Comparison of ENCODE assay signal across 10 cellular contexts in genomic region chr11:65213322-65214211, GRCh38. TPM values are rescaled to one million over a fixed set of nuclear protein-coding genes. Genes with fewer than 3 reads are reported as not detected.
A peak's percentile ranks its signal among the peaks of the same experiment; 100 is the strongest.
DNase-seq lines count a peak whose midpoint lies in the region; ATAC-seq lines count a peak whose summit lies in the region.
"Had no signal": no experiment of that assay in that cellular context is flagged by ENCODE, and none has a peak within 500 bp of the region (broad histone marks: within the 10 kb centered on the region; RNA-seq: fewer than 3 reads in every experiment).

No MANE protein-coding gene starts in this region.

- H3K4me2 ChIP-seq in mesenchymal stem cell (ENCODE audit: low read length, poor library complexity, severe bottlenecking), result no peak overlapping the region

- peaks cover 7% of the 10 kb centered on the region for H3K36me3 ChIP-seq in CD8-positive, alpha-beta memory T cell (ENCODE audit: insufficient read depth, low read length)
- H3K36me3 ChIP-seq in HUES48 (ENCODE audit: control insufficient read depth, insufficient read depth, low read length) (peaks cover 40% of the 10 kb centered on the region), mesenchymal stem cell (ENCODE audit: control insufficient read depth in 1 of 2, insufficient read depth in 2 of 2, low read depth in 1 of 2, low read length in 2 of 2) (peaks cover 37 to 61% of the 10 kb centered on the region in 2 experiments)

- H3K4me1 Mint-ChIP-seq in CD8-positive, alpha-beta memory T cell, result peaks cover 20 to 33% (median 27%) of the 10 kb centered on the region in 3 donors
- H3K4me1 Mint-ChIP-seq in activated CD8-positive, alpha-beta T cell treated with anti-CD3 and anti-CD28 coated beads, Interleukin-2, amount 10 ng/mL, durations not matched to agents 7 days and 5 days (ENCODE audit: low read depth), result peaks cover 40% of the 10 kb centered on the region

- H3K18ac ChIP-seq in mesenchymal stem cell (ENCODE audit: low read depth in 1 of 2, low read length in 2 of 2), result peak overlapping the region in 1 of 2 experiments; percentile 1

- peaks cover 4% of the 10 kb centered on the region for H3K79me1 ChIP-seq in mesenchymal stem cell (replicated peaks; ENCODE audit: low read length, poor library complexity, severe bottlenecking)

- ATAC-seq in activated CD8-positive, alpha-beta T cell treated with anti-CD3 and anti-CD28 coated beads, Interleukin-2, amount 10 ng/mL, durations not matched to agents 7 days and 5 days, result peak; percentile 49
- ATAC-seq in HG02623 (IDR thresholded peaks at IDR 0.05; ENCODE audit: unreplicated experiment) (no peak), GM18909 (IDR thresholded peaks at IDR 0.05; ENCODE audit: poor library complexity, unreplicated experiment) (no peak)

- CTCF ChIA-PET in CD8-positive, alpha-beta memory T cell (lab: Charles Lee), result interaction anchor here (1.1 kb wide), 1 partner anchor 9 kb away, joined by 3 read pairs; no protein-coding TSS in a partner anchor
- CTCF ChIA-PET in activated CD8-positive, alpha-beta T cell treated with anti-CD3 and anti-CD28 coated beads, Interleukin-2, amount 10 ng/mL, durations not matched to agents 7 days and 5 days (lab: Charles Lee), result interaction anchor here (1.2 to 1.4 kb wide), 2 partner anchors 8 to 12 kb away, joined by 3 to 7 read pairs; no protein-coding TSS in a partner anchor

- peaks cover 14% of the 10 kb centered on the region for H3K4me1 ChIP-seq in CD8-positive, alpha-beta memory T cell (ENCODE audit: insufficient read depth, low read length)
- peaks cover 24% of the 10 kb centered on the region for H3K4me1 ChIP-seq in HUES48 (ENCODE audit: control insufficient read depth, insufficient read depth, low read length)
- peaks cover 16% of the 10 kb centered on the region for H3K4me1 ChIP-seq in mesenchymal stem cell (ENCODE audit: control insufficient read depth, insufficient read depth, low read depth, low read length)

- H2AFZ ChIP-seq in mesenchymal stem cell (ENCODE audit: low read depth, low read length), result no peak overlapping the region

- H3K14ac ChIP-seq in mesenchymal stem cell (ENCODE audit: low read length in 2 of 2), result peak overlapping the region in 1 of 2 experiments; percentile 88

- H4K91ac ChIP-seq in mesenchymal stem cell (ENCODE audit: low read length), result peak overlapping the region; percentile 70

- no peak overlapping the region for H2BK5ac ChIP-seq in mesenchymal stem cell (ENCODE audit: low read depth, low read length, poor library complexity, severe bottlenecking)

- H3K9me3 Mint-ChIP-seq in CD8-positive, alpha-beta memory T cell, result no peaks in the 10 kb centered on the region
- H3K9me3 Mint-ChIP-seq in activated CD8-positive, alpha-beta T cell treated with anti-CD3 and anti-CD28 coated beads, Interleukin-2, amount 10 ng/mL, durations not matched to agents 7 days and 5 days (ENCODE audit: insufficient read depth), result no peaks in the 10 kb centered on the region

- no peak overlapping the region for H3K4me3 ChIP-seq in CD8-positive, alpha-beta memory T cell (ENCODE audit: low read length)
- H3K4me3 ChIP-seq in HUES48 (ENCODE audit: low read depth, low read length) (peak overlapping the region; percentile 7; the same call in 1 of the 2 replicates), mesenchymal stem cell (ENCODE audit: insufficient read depth in 1 of 2, low read depth in 1 of 2, low read length in 2 of 2) (no peak overlapping the region)
- H3K4me3 ChIP-seq: SK-N-MC had no signal

- H3K27me3 Mint-ChIP-seq in CD8-positive, alpha-beta memory T cell, result no peaks in the 10 kb centered on the region
- H3K27me3 Mint-ChIP-seq in activated CD8-positive, alpha-beta T cell treated with anti-CD3 and anti-CD28 coated beads, Interleukin-2, amount 10 ng/mL, durations not matched to agents 7 days and 5 days (ENCODE audit: low read depth), result peaks cover 5% of the 10 kb centered on the region

- H3K9me3 ChIP-seq in CD8-positive, alpha-beta memory T cell (ENCODE audit: low read length), result no peaks in the 10 kb centered on the region
- H3K9me3 ChIP-seq in HUES48 (ENCODE audit: control insufficient read depth, insufficient read depth, low read length), result no peaks in the 10 kb centered on the region
- H3K9me3 ChIP-seq in mesenchymal stem cell (ENCODE audit: control insufficient read depth, low read length), result no peaks in the 10 kb centered on the region

- POLR2A ChIA-PET in CD8-positive, alpha-beta memory T cell (lab: Charles Lee), result no interaction called here
- POLR2A ChIA-PET in activated CD8-positive, alpha-beta T cell treated with anti-CD3 and anti-CD28 coated beads, Interleukin-2, amount 10 ng/mL, durations not matched to agents 7 days and 5 days (lab: Charles Lee), result interaction anchor here (0.6 to 2.1 kb wide), 3 partner anchors 49 to 292 kb away, joined by 3 to 10 read pairs (median 3); partner anchors contain the start of gene POLA2

- H3K27ac ChIP-seq in CD8-positive, alpha-beta memory T cell (ENCODE audit: low read depth, low read length), result no peak overlapping the region
- peak overlapping the region; percentile 77 for H3K27ac ChIP-seq in HUES48 (ENCODE audit: low read depth, low read length)
- no peak overlapping the region for H3K27ac ChIP-seq in mesenchymal stem cell (ENCODE audit: low read length, poor library complexity, severe bottlenecking)
- H3K27ac ChIP-seq: SK-N-MC had no signal

- H3K23ac ChIP-seq in mesenchymal stem cell (ENCODE audit: low read length in 2 of 2), result no peak overlapping the region

- H3K27me3 ChIP-seq in CD8-positive, alpha-beta memory T cell (ENCODE audit: insufficient read depth, low read length, poor library complexity, severe bottlenecking), result no peaks in the 10 kb centered on the region
- no peaks in the 10 kb centered on the region for H3K27me3 ChIP-seq in HUES48 (ENCODE audit: control insufficient read depth, insufficient read depth, low read length)
- no peaks in the 10 kb centered on the region for H3K27me3 ChIP-seq in mesenchymal stem cell (ENCODE audit: control insufficient read depth in 1 of 2, insufficient read depth in 1 of 2, low read length in 2 of 2)

- H4K8ac ChIP-seq in mesenchymal stem cell (ENCODE audit: low read length), result peak overlapping the region; percentile 56

- H3K9ac ChIP-seq in HUES48 (ENCODE audit: low read depth, low read length), result no peak overlapping the region
- H3K9ac ChIP-seq in mesenchymal stem cell (ENCODE audit: low read length), result no peak overlapping the region

- peaks cover 0 to 32% (median 0%) of the 10 kb centered on the region in 3 donors for H3K36me3 Mint-ChIP-seq in CD8-positive, alpha-beta memory T cell
- peaks cover 20% of the 10 kb centered on the region for H3K36me3 Mint-ChIP-seq in activated CD8-positive, alpha-beta T cell treated with anti-CD3 and anti-CD28 coated beads, Interleukin-2, amount 10 ng/mL, durations not matched to agents 7 days and 5 days (ENCODE audit: low read depth)

- WGBS in mesenchymal stem cell, result 74% methylated on average over 24 of the region's 26 CpGs

- peak overlapping the region in 1 of 2 experiments; percentile 15 for H2BK12ac ChIP-seq in mesenchymal stem cell (ENCODE audit: low read length in 2 of 2)

- H2BK15ac ChIP-seq in mesenchymal stem cell (ENCODE audit: low read depth, poor library complexity, severe bottlenecking), result peak overlapping the region; percentile 29

- peak overlapping the region; percentile 41 for H2AK5ac ChIP-seq in mesenchymal stem cell (ENCODE audit: low read length, severe bottlenecking)

- peak overlapping the region in 6 of 8 donors; percentile 16 to 84 (median 72) for H3K27ac Mint-ChIP-seq in CD8-positive, alpha-beta memory T cell
- peak overlapping the region; percentile 67 for H3K27ac Mint-ChIP-seq in activated CD8-positive, alpha-beta T cell treated with anti-CD3 and anti-CD28 coated beads, Interleukin-2, amount 10 ng/mL, durations not matched to agents 7 days and 5 days

- H2BK120ac ChIP-seq in mesenchymal stem cell (ENCODE audit: low read depth, low read length), result no peak overlapping the region

- DNase-seq in CD8-positive, alpha-beta memory T cell, result peak in 2 of 5 donors; percentile 17 to 58
- peak; percentile 57 for DNase-seq in activated CD8-positive, alpha-beta T cell treated with anti-CD3 and anti-CD28 coated beads, Interleukin-2, amount 10 ng/mL, durations not matched to agents 7 days and 5 days
- DNase-seq in mesenchymal stem cell, result no peak
- no peak for DNase-seq in occipital lobe (lab: John Stamatoyannopoulos, UW)
- DNase-seq in DMS 273 treated with DMSO at 0.1 percent for 48 hours (lab: John Stamatoyannopoulos, UW), result no peak

- H3K4me3 Mint-ChIP-seq in CD8-positive, alpha-beta memory T cell, result peak overlapping the region in 4 of 7 donors; percentile 4 to 65 (median 58)
- no peak overlapping the region for H3K4me3 Mint-ChIP-seq in activated CD8-positive, alpha-beta T cell treated with anti-CD3 and anti-CD28 coated beads, Interleukin-2, amount 10 ng/mL, durations not matched to agents 7 days and 5 days

- peak overlapping the region in 1 of 2 experiments; percentile 31 for H3K4ac ChIP-seq in mesenchymal stem cell (ENCODE audit: low read depth in 1 of 2, low read length in 2 of 2)

RNA-seq across cellular contexts. Expression of gene CAPN1, which starts 31.8 kb away (rescaled TPM):
- total RNA-seq in CD8-positive, alpha-beta memory T cell, result 10 to 100 TPM; 88.2 to 92.0 TPM
- 110 TPM for polyA plus RNA-seq in CD8-positive, alpha-beta memory T cell
- 100 to 1,000 TPM; 170 to 179 TPM for total RNA-seq in activated CD8-positive, alpha-beta T cell treated with anti-CD3 and anti-CD28 coated beads, Interleukin-2, amount 10 ng/mL, durations not matched to agents 7 days and 5 days
- polyA plus RNA-seq in mesenchymal stem cell (2013, experiment 1 of 2), result 166 TPM
- polyA plus RNA-seq in mesenchymal stem cell (2013, experiment 2 of 2), result 168 TPM
- 56.5 TPM for total RNA-seq in occipital lobe

RNA-seq across cellular contexts. Expression of gene SPDYC, which starts 43.5 kb away (rescaled TPM):
- not detected for total RNA-seq in CD8-positive, alpha-beta memory T cell
- polyA plus RNA-seq in CD8-positive, alpha-beta memory T cell, result not detected
- not detected for total RNA-seq in activated CD8-positive, alpha-beta T cell treated with anti-CD3 and anti-CD28 coated beads, Interleukin-2, amount 10 ng/mL, durations not matched to agents 7 days and 5 days
- polyA plus RNA-seq in mesenchymal stem cell (2013, experiment 1 of 2), result not detected
- polyA plus RNA-seq in mesenchymal stem cell (2013, experiment 2 of 2), result not detected
- total RNA-seq in occipital lobe, result not detected
- total RNA-seq: activated naive CD4-positive, alpha-beta T cell treated with anti-CD3 and anti-CD28 coated beads, Interleukin-2, amount 50 U/mL, for 72 hours had no signal

RNA-seq across cellular contexts. Expression of gene POLA2, which starts 48.2 kb away (rescaled TPM):
- total RNA-seq in CD8-positive, alpha-beta memory T cell, result 10 to 100 TPM; 75.6 to 78.8 TPM
- polyA plus RNA-seq in CD8-positive, alpha-beta memory T cell, result 11.0 TPM
- total RNA-seq in activated CD8-positive, alpha-beta T cell treated with anti-CD3 and anti-CD28 coated beads, Interleukin-2, amount 10 ng/mL, durations not matched to agents 7 days and 5 days, result 10 to 100 TPM; 63.6 to 76.1 TPM
- 2.6 TPM for polyA plus RNA-seq in mesenchymal stem cell (2013, experiment 1 of 2)
- polyA plus RNA-seq in mesenchymal stem cell (2013, experiment 2 of 2), result 3.4 TPM
- total RNA-seq in occipital lobe, result 0.94 TPM

Comparison
In these comparisons a context has a peak if more than half of its experiments do, and no peak if none do; other contexts are left out.
1. RNA of gene POLA2, which starts 48.2 kb away (total RNA-seq): 75.6 to 78.8 TPM in CD8-positive, alpha-beta memory T cell and 63.6 to 76.1 TPM in activated CD8-positive, alpha-beta T cell treated with anti-CD3 and anti-CD28 coated beads, Interleukin-2, amount 10 ng/mL, durations not matched to agents 7 days and 5 days; 0.94 TPM in occipital lobe (single experiment); every median in the first group is over 10 times any median in the second.